In genomic region chr22:46192210-46192993, GRCh38 we compare ENCODE assay signal across 17 cellular contexts.
"Had no signal": no experiment of that assay in that cellular context is flagged by ENCODE, and none has a peak within 500 bp of the region (broad histone marks: within the 10 kb centered on the region; RNA-seq: fewer than 3 reads in every experiment).

No MANE protein-coding gene starts in this region.

- H3K4me3 ChIP-seq: heart left ventricle, thoracic aorta had no signal

- H3K27me3 ChIP-seq: heart left ventricle, neutrophil had no signal

- H3K36me3 ChIP-seq: neutrophil, thoracic aorta had no signal

- H3K27ac ChIP-seq: epithelial cell of prostate, neutrophil, parathyroid adenoma, thoracic aorta had no signal

- H3K9me3 ChIP-seq: neutrophil, thoracic aorta had no signal

- DNase-seq: activated CD4-positive, CD25-positive, alpha-beta regulatory T cell treated with anti-CD3 and anti-CD28 coated beads, Interleukin-2, amount 50 U/mL, for 72 hours; activated naive CD4-positive, alpha-beta T cell; activated naive CD8-positive, alpha-beta T cell treated with anti-CD3 and anti-CD28 coated beads, Interleukin-2, amount 50 U/mL, for 24 hours; activated T-cell treated with anti-CD3 and anti-CD28 coated beads for 4 hours; aorta; foreskin melanocyte; heart left ventricle; left cardiac atrium; naive thymus-derived CD8-positive, alpha-beta T cell; stimulated activated CD4-positive, alpha-beta T cell treated with anti-CD3 and anti-CD28 coated beads, Interleukin-12 subunit alpha, Interleukin-12 subunit beta, amount 100 ng/mL, for 4 hours; stimulated activated CD4-positive, alpha-beta T cell treated with anti-CD3 and anti-CD28 coated beads, Interleukin-2, amount 100 ng/mL, for 24 hours; T1000 had no signal

- ATAC-seq: activated naive CD8-positive, alpha-beta T cell treated with anti-CD3 and anti-CD28 coated beads, Interleukin-2, amount 50 U/mL, for 24 hours; left cardiac atrium; naive thymus-derived CD8-positive, alpha-beta T cell; stimulated activated effector memory CD8-positive, alpha-beta T cell treated with anti-CD3 and anti-CD28 coated beads, Interleukin-12 subunit alpha, Interleukin-12 subunit beta, amount 100 ng/mL, for 72 hours had no signal
